8 cellular contexts compared by ENCODE assay signal in genomic region chr15:81000626-81001179, GRCh38. TPM values are rescaled to one million over a fixed set of nuclear protein-coding genes. Genes with fewer than 3 reads are reported as not detected.
DNase-seq lines count a peak whose midpoint lies in the region; ATAC-seq and TF ChIP-seq lines count a peak whose summit lies in the region.

Gene TLNRD1, plus strand, starts transcription at chr15:81000923. Its CDS starts 1,349 bp downstream, at chr15:81002272.

- H3K4me3 Mint-ChIP-seq in nephron: peak within 1 kb of the TSS; percentile 94 to 97 (median 94)

- H2AFZ ChIP-seq in Loucy (ENCODE audit: low read length): peak within 1 kb of the TSS; percentile 86

- H3K4me1 Mint-ChIP-seq in nephron: peaks cover 20% of the 10 kb centered on the region

- peaks cover 39% of the 10 kb centered on the region for H3K4me1 ChIP-seq in Loucy (ENCODE audit: insufficient read depth, low read length, poor library complexity, severe bottlenecking)

- H3K9me2 ChIP-seq in Loucy (replicated peaks; ENCODE audit: low read depth, low read length): no peaks in the 10 kb centered on the region

- TF ChIP-seq CTCF in Loucy (conservative IDR thresholded peaks at IDR 0.05; ENCODE audit: low read length) (no peak), fibroblast of pulmonary artery (IDR thresholded peaks at IDR 0.05; ENCODE audit: low read length, missing control alignments) (no peak), nephron (IDR thresholded peaks at IDR 0.05; ENCODE audit: unreplicated experiment in 3 of 3) (no peak)

- H3K36me3 ChIP-seq in Loucy (ENCODE audit: insufficient read depth, low read length): no peaks in the 10 kb centered on the region

- H3K4me3 ChIP-seq in Loucy (ENCODE audit: low read length, poor library complexity, severe bottlenecking) (peak within 1 kb of the TSS; percentile 97), fibroblast of pulmonary artery (replicated peaks; ENCODE audit: low read depth, low read length) (peak within 1 kb of the TSS; percentile 90)

- H4K20me1 ChIP-seq in Loucy (ENCODE audit: insufficient read depth, low read length, poor library complexity, severe bottlenecking): peaks cover 25% of the 10 kb centered on the region

- H3K9me3 ChIP-seq in Loucy (ENCODE audit: insufficient read depth, low read depth, low read length): no peaks in the 10 kb centered on the region

- H3K36me3 Mint-ChIP-seq in nephron (ENCODE audit: low read depth): peaks cover 20% of the 10 kb centered on the region

- H3K27me3 Mint-ChIP-seq in nephron (ENCODE audit: low read depth): peaks cover 4% of the 10 kb centered on the region

- H3K9ac ChIP-seq in Loucy (ENCODE audit: low read depth, low read length, poor library complexity, severe bottlenecking): peak within 1 kb of the TSS; percentile 95

- 0 out of 2 replicates have a peak, but pooled peaks cover 4% of the 10 kb centered on the region for H3F3A ChIP-seq in Loucy (ENCODE audit: low read depth)

- H3K9me3 Mint-ChIP-seq in nephron: no peaks in the 10 kb centered on the region

- H3K4me2 ChIP-seq in Loucy (ENCODE audit: low read depth, low read length, poor library complexity, severe bottlenecking): peak within 1 kb of the TSS; percentile 78

- ATAC-seq in stimulated activated naive CD8-positive, alpha-beta T cell treated with anti-CD3 and anti-CD28 coated beads, Interleukin-15, Interleukin-2, amounts not matched to agents 100 U/mL and 50 U/mL, for 24 hours: peak; percentile 73

- no peaks in the 10 kb centered on the region for H3K27me3 ChIP-seq in Loucy (ENCODE audit: insufficient read depth, low read length, poor library complexity, severe bottlenecking)

- peaks cover 57% of the 10 kb centered on the region for H3K79me2 ChIP-seq in Loucy (ENCODE audit: insufficient read depth, low read length)

- peak within 1 kb of the TSS; percentile 90 to 99 (median 95) for H3K27ac Mint-ChIP-seq in nephron

- DNase-seq in EH (ENCODE audit: low read depth) (peak; percentile 94), H4 (ENCODE audit: low spot score) (peak; percentile 86), SHP77 (lab: John Stamatoyannopoulos, UW) (peak; percentile 74 to 92), fibroblast of pulmonary artery (ENCODE audit: low read depth) (peak; percentile 92)
- DNase-seq in activated T-helper 9 cell treated with anti-CD3 and anti-CD28 coated beads, Interleukin-2, amount 50 U/mL, for 16 hours (ENCODE audit: low read depth): peak; percentile 75
- peak; percentile 88 for DNase-seq in stimulated activated naive CD8-positive, alpha-beta T cell treated with anti-CD3 and anti-CD28 coated beads, Interleukin-15, Interleukin-2, amounts not matched to agents 100 U/mL and 50 U/mL, for 24 hours

RNA-seq across cellular contexts. Expression of gene TLNRD1, which starts in this region (rescaled TPM):
- 2.7 and 4.0 TPM in 2 replicates for total RNA-seq in H4 (2014; rRNA removed; shearing (Covaris generic))

Comparison
In these comparisons a context has a peak if more than half of its experiments do, and no peak if none do; other contexts are left out.
1. Peak in every context shown above with its lines: DNase-seq, ATAC-seq and H3K4me3 ChIP-seq.